27 cellular contexts compared by ENCODE assay signal in genomic region chr5:175670358-175670757, GRCh38. TPM values are rescaled to one million over a fixed set of nuclear protein-coding genes. Genes with fewer than 3 reads are reported as not detected.
A peak's percentile ranks its signal among the peaks of the same experiment; 100 is the strongest.
DNase-seq lines count a peak whose midpoint lies in the region; ATAC-seq and TF ChIP-seq lines count a peak whose summit lies in the region.
"Had no signal": no experiment of that assay in that cellular context is flagged by ENCODE, and none has a peak within 500 bp of the region (broad histone marks: within the 10 kb centered on the region; RNA-seq: fewer than 3 reads in every experiment).

No MANE protein-coding gene starts in this region.

- no peak for TF ChIP-seq EP300 in ovary (IDR thresholded peaks at IDR 0.05)

- no peaks in the 10 kb centered on the region for H3K9me3 ChIP-seq in left ventricle myocardium inferior (replicated peaks)
- no peaks in the 10 kb centered on the region for H3K9me3 ChIP-seq in right cardiac atrium (ENCODE audit: control insufficient read depth, low read length)
- no peaks in the 10 kb centered on the region for H3K9me3 ChIP-seq in neutrophil
- no peaks in the 10 kb centered on the region for H3K9me3 ChIP-seq in ovary
- H3K9me3 ChIP-seq: BE2C, SJSA1 had no signal

- H3K27me3 Mint-ChIP-seq in activated T-cell treated with anti-CD3 and anti-CD28 coated beads, Interleukin-2, amount 50 U/mL, for 24 hours = no peaks in the 10 kb centered on the region
- H3K27me3 Mint-ChIP-seq: CD4-positive, alpha-beta memory T cell had no signal

- peak overlapping the region; percentile 67 for H3K27ac Mint-ChIP-seq in activated T-cell treated with anti-CD3 and anti-CD28 coated beads, Interleukin-2, amount 50 U/mL, for 24 hours
- H3K27ac Mint-ChIP-seq: H9, IgD-negative memory B cell had no signal

- H3K9me3 Mint-ChIP-seq in activated T-cell treated with anti-CD3 and anti-CD28 coated beads, Interleukin-2, amount 50 U/mL, for 24 hours = no peaks in the 10 kb centered on the region
- H3K9me3 Mint-ChIP-seq: CD4-positive, alpha-beta memory T cell; H9; IgD-negative memory B cell had no signal

- H3K4me3 Mint-ChIP-seq in activated T-cell treated with anti-CD3 and anti-CD28 coated beads, Interleukin-2, amount 50 U/mL, for 24 hours = no peak overlapping the region
- H3K4me3 Mint-ChIP-seq: CD4-positive, alpha-beta memory T cell; H9; IgD-negative memory B cell had no signal

- no peak for DNase-seq in activated T-cell treated with anti-CD3 and anti-CD28 coated beads, Interleukin-2, amount 50 U/mL, for 24 hours
- DNase-seq in activated T-cell treated with anti-CD3 and anti-CD28 coated beads, Interleukin-2, amount 50 U/mL, for 48 hours = no peak
- DNase-seq in left ventricle myocardium inferior (no peak), right cardiac atrium (no peak), HT-29 (ENCODE audit: low spot score) (no peak), ovary (no peak)
- DNase-seq: 8988T; ACHN; BE2C; CD4-positive, alpha-beta memory T cell; COR-L47; DMS53; GM23248; H9; MM.1S; NCI-H1417; NCI-H1694; NCI-H2029 treated with DMSO at 0.1 percent for 48 hours; NCI-H446 treated with DMSO at 0.1 percent for 48 hours; NCI-H526 treated with DMSO at 0.1 percent for 48 hours; Right ventricle myocardium superior; RPMI8226 had no signal

- H3K4me1 Mint-ChIP-seq in activated T-cell treated with anti-CD3 and anti-CD28 coated beads, Interleukin-2, amount 50 U/mL, for 24 hours (ENCODE audit: low read depth) = peaks cover 73% of the 10 kb centered on the region

- no peaks in the 10 kb centered on the region for H3K27me3 ChIP-seq in left ventricle myocardium inferior (ENCODE audit: low read depth)
- no peaks in the 10 kb centered on the region for H3K27me3 ChIP-seq in right cardiac atrium (ENCODE audit: control insufficient read depth, insufficient read depth)
- no peaks in the 10 kb centered on the region for H3K27me3 ChIP-seq in neutrophil
- no peaks in the 10 kb centered on the region for H3K27me3 ChIP-seq in ovary

- intact Hi-C loops in left ventricle myocardium inferior (cut with micrococcal nuclease) (no loop called here), right cardiac atrium (cut with DNase I) (no loop called here), ovary (cut with DNase I) (no loop called here)

- WGBS in right cardiac atrium = 79% methylated on average over 3 of the region's 3 CpGs
- 85 to 92% (median 90%) methylated on average over 3 of the region's 3 CpGs for WGBS in ovary, 3 donors

- TF ChIP-seq POLR2A in ovary (IDR thresholded peaks at IDR 0.05) = no peak

- no peak overlapping the region for H3K4me3 ChIP-seq in left ventricle myocardium inferior
- H3K4me3 ChIP-seq in right cardiac atrium (ENCODE audit: low read length) = no peak overlapping the region
- H3K4me3 ChIP-seq in neutrophil (ENCODE audit: low read depth in 1 of 2, low read length in 1 of 2) = peak overlapping the region; percentile 39 to 45
- no peak overlapping the region for H3K4me3 ChIP-seq in ovary
- H3K4me3 ChIP-seq: GM23248, SJSA1 had no signal

- ATAC-seq in right cardiac atrium (no peak), HG03159 (IDR thresholded peaks at IDR 0.05; ENCODE audit: unreplicated experiment) (no peak)

- peaks cover 59% of the 10 kb centered on the region for H3K36me3 Mint-ChIP-seq in activated T-cell treated with anti-CD3 and anti-CD28 coated beads, Interleukin-2, amount 50 U/mL, for 24 hours (ENCODE audit: low read depth)
- H3K36me3 Mint-ChIP-seq: IgD-negative memory B cell had no signal

- no peaks in the 10 kb centered on the region for H3K36me3 ChIP-seq in left ventricle myocardium inferior
- H3K36me3 ChIP-seq in neutrophil = no peaks in the 10 kb centered on the region
- H3K36me3 ChIP-seq in ovary = no peaks in the 10 kb centered on the region
- H3K36me3 ChIP-seq: BE2C, SJSA1 had no signal

- TF ChIP-seq CTCF in left ventricle myocardium inferior (IDR thresholded peaks at IDR 0.05; ENCODE audit: borderline replicate concordance) (no peak), neutrophil (IDR thresholded peaks at IDR 0.05) (no peak), ovary (IDR thresholded peaks at IDR 0.05) (no peak)

- H3K27ac ChIP-seq in left ventricle myocardium inferior (replicated peaks) = peak overlapping the region; percentile 69
- no peak overlapping the region for H3K27ac ChIP-seq in right cardiac atrium (ENCODE audit: low read length)
- H3K27ac ChIP-seq in neutrophil = peak overlapping the region; percentile 82
- H3K27ac ChIP-seq in ovary = no peak overlapping the region
- H3K27ac ChIP-seq: GM23248, KMS-11, SJSA1 had no signal

- peaks cover 84% of the 10 kb centered on the region for H3K4me1 ChIP-seq in left ventricle myocardium inferior
- H3K4me1 ChIP-seq in right cardiac atrium (ENCODE audit: control insufficient read depth, insufficient read depth, low read length) = peaks cover 10% of the 10 kb centered on the region
- H3K4me1 ChIP-seq in neutrophil (ENCODE audit: control insufficient read depth in 1 of 2, insufficient read depth in 1 of 2, low read depth in 1 of 2, low read length in 1 of 2) = peaks cover 95 to 100% of the 10 kb centered on the region in 2 experiments
- H3K4me1 ChIP-seq in ovary (ENCODE audit: insufficient read depth) = no peaks in the 10 kb centered on the region
- H3K4me1 ChIP-seq: BE2C, SJSA1 had no signal

RNA-seq across cellular contexts. Expression of gene HRH2, which starts 12.5 kb away (rescaled TPM):
- total RNA-seq in left ventricle myocardium inferior (47.7 TPM), right cardiac atrium (10 to 100 TPM; 21.0 to 37.5 (median 32.0) TPM), ovary (1 to 10 TPM in 3 of 7 donors, under 1 TPM in 4; 0.23 to 3.3 (median 0.91) TPM)
- polyA plus RNA-seq in right cardiac atrium (18.6 TPM), ovary (1 to 10 TPM; 1.2 to 2.6 TPM)
- not detected in 2 replicates for total RNA-seq in HT-29 (2014; rRNA removed; shearing (Covaris generic))
- total RNA-seq: GM23248, SJSA1 had no signal
- polyA plus RNA-seq: GM23248 had no signal

Comparison
In these comparisons a context has a peak if more than half of its experiments do, and no peak if none do; other contexts are left out.
1. H3K27ac ChIP-seq: peak in left ventricle myocardium inferior (single experiment) and neutrophil (single experiment); none in right cardiac atrium (single experiment) and ovary (0 of 2).
2. H3K4me3 ChIP-seq: peak in neutrophil (2 of 2); none in left ventricle myocardium inferior (single experiment), right cardiac atrium (single experiment) and ovary (single experiment).
3. RNA of gene HRH2, which starts 12.5 kb away (total RNA-seq): 47.7 TPM in left ventricle myocardium inferior (single experiment) and 21.0 to 37.5 TPM in right cardiac atrium; 0.23 to 3.3 TPM in ovary and not detected in HT-29; every median in the first group is over 4 times any median in the second.